8 cellular contexts compared by ENCODE assay signal in genomic region chr1:156055649-156056048, GRCh38. TPM values are rescaled to one million over a fixed set of nuclear protein-coding genes. Genes with fewer than 3 reads are reported as not detected.
DNase-seq lines count a peak whose midpoint lies in the region; ATAC-seq and TF ChIP-seq lines count a peak whose summit lies in the region.

No MANE protein-coding gene starts in this region.

- H3K27me3 ChIP-seq in HL-60 (ENCODE audit: insufficient read depth, poor library complexity, severe bottlenecking) (no peaks in the 10 kb centered on the region), SU-DHL-6 (ENCODE audit: low read length) (no peaks in the 10 kb centered on the region), smooth muscle cell (ENCODE audit: low read depth) (no peaks in the 10 kb centered on the region)

- H3K4me3 ChIP-seq in HL-60 (replicated peaks; ENCODE audit: insufficient read depth, low read length) (peak overlapping the region; percentile 95), SU-DHL-6 (ENCODE audit: insufficient read depth, low read length, poor library complexity, severe bottlenecking) (peak overlapping the region; percentile 84), foreskin fibroblast (ENCODE audit: low read depth in 1 of 2, low read length in 2 of 2) (peak overlapping the region; percentile 64 to 92), smooth muscle cell (peak overlapping the region; percentile 78)

- H3K4me2 ChIP-seq in SU-DHL-6 (ENCODE audit: low read depth, low read length, poor library complexity, severe bottlenecking) (peak overlapping the region; percentile 98), smooth muscle cell (peak overlapping the region; percentile 94)

- H3K36me3 ChIP-seq in SU-DHL-6 (ENCODE audit: low read length): no peaks in the 10 kb centered on the region
- H3K36me3 ChIP-seq in smooth muscle cell (ENCODE audit: low read depth): no peaks in the 10 kb centered on the region

- ATAC-seq in GM21619 (IDR thresholded peaks at IDR 0.05; ENCODE audit: unreplicated experiment) (no peak), HG03095 (IDR thresholded peaks at IDR 0.05; ENCODE audit: unreplicated experiment) (no peak)

- H3K4me1 ChIP-seq in smooth muscle cell (ENCODE audit: low read depth): peaks cover 9% of the 10 kb centered on the region

- H4K20me1 ChIP-seq in SU-DHL-6 (ENCODE audit: low read depth, low read length): no peaks in the 10 kb centered on the region
- H4K20me1 ChIP-seq in smooth muscle cell (ENCODE audit: low read depth): peaks cover 6% of the 10 kb centered on the region

- H3K9me3 ChIP-seq in SU-DHL-6 (ENCODE audit: insufficient read depth, low read length): no peaks in the 10 kb centered on the region
- H3K9me3 ChIP-seq in smooth muscle cell (replicated peaks; ENCODE audit: low read depth): no peaks in the 10 kb centered on the region

- TF ChIP-seq CTCF in HL-60 (IDR thresholded peaks at IDR 0.05; ENCODE audit: insufficient read depth, low read length) (no peak), SU-DHL-6 (IDR thresholded peaks at IDR 0.05; ENCODE audit: insufficient read depth, low read length, poor library complexity, severe bottlenecking) (no peak), foreskin fibroblast (IDR thresholded peaks at IDR 0.05; ENCODE audit: low read depth, low read length) (no peak), smooth muscle cell (IDR thresholded peaks at IDR 0.05; ENCODE audit: borderline replicate concordance, insufficient read depth, poor library complexity, severe bottlenecking) (no peak)

- peak overlapping the region; percentile 91 for H3K9ac ChIP-seq in SU-DHL-6 (ENCODE audit: low read length)
- H3K9ac ChIP-seq in smooth muscle cell (ENCODE audit: low read depth): peak overlapping the region; percentile 54

- peak overlapping the region; percentile 90 for H3K27ac ChIP-seq in HL-60 (replicated peaks)
- no peak overlapping the region for H3K27ac ChIP-seq in SU-DHL-6 (ENCODE audit: low read depth, low read length)
- H3K27ac ChIP-seq in smooth muscle cell (ENCODE audit: low read depth): no peak overlapping the region

- no peak overlapping the region for H2AFZ ChIP-seq in SU-DHL-6 (ENCODE audit: low read depth, low read length, severe bottlenecking)
- H2AFZ ChIP-seq in smooth muscle cell (ENCODE audit: low read depth): no peak overlapping the region

- H3F3A ChIP-seq in SU-DHL-6 (ENCODE audit: insufficient read depth): peaks cover 10% of the 10 kb centered on the region
- peaks cover 10% of the 10 kb centered on the region for H3F3A ChIP-seq in smooth muscle cell (ENCODE audit: low read depth)

- H3K79me2 ChIP-seq in SU-DHL-6 (ENCODE audit: insufficient read depth, low read length) (peaks cover 13% of the 10 kb centered on the region), smooth muscle cell (ENCODE audit: low read depth) (peaks cover 29% of the 10 kb centered on the region)

- 80% methylated on average over 6 of the region's 6 CpGs for WGBS in smooth muscle cell (ENCODE audit: low lambda C conversion rate)

- H3K9me2 ChIP-seq in SU-DHL-6 (replicated peaks; ENCODE audit: insufficient read depth, low read length): no peaks in the 10 kb centered on the region

- DNase-seq in HL-60 (ENCODE audit: low read depth in 1 of 2, low spot score in 1 of 2) (peak; percentile 49 to 59), foreskin fibroblast (no peak), smooth muscle cell (lab: John Stamatoyannopoulos, UW; ENCODE audit: unreplicated experiment) (no peak), putamen (ENCODE audit: low spot score) (no peak), germinal center (ENCODE audit: low spot score) (no peak)

RNA-seq across cellular contexts. Expression of gene LAMTOR2, which starts 1.1 kb away (rescaled TPM):
- total RNA-seq in smooth muscle cell: 32.2 and 55.1 TPM in 2 replicates
- polyA plus RNA-seq in smooth muscle cell: 146 and 156 TPM in 2 replicates

RNA-seq across cellular contexts. Expression of gene UBQLN4, which starts 2.1 kb away (rescaled TPM):
- 18.1 and 18.8 TPM in 2 replicates for total RNA-seq in smooth muscle cell
- 19.4 and 23.3 TPM in 2 replicates for polyA plus RNA-seq in smooth muscle cell

RNA-seq across cellular contexts. Expression of gene RAB25, which starts 5.3 kb away (rescaled TPM):
- 16.8 and 27.1 TPM in 2 replicates for total RNA-seq in smooth muscle cell
- polyA plus RNA-seq in smooth muscle cell: 8.9 and 53.5 TPM in 2 replicates

RNA-seq across cellular contexts. Expression of gene MEX3A, which starts 26.6 kb away (rescaled TPM):
- 13.5 and 13.8 TPM in 2 replicates for total RNA-seq in smooth muscle cell
- polyA plus RNA-seq in smooth muscle cell: 10.5 and 11.0 TPM in 2 replicates

RNA-seq across cellular contexts. Expression of gene SSR2, which starts 34.9 kb away (rescaled TPM):
- total RNA-seq in smooth muscle cell: 452 and 457 TPM in 2 replicates
- 408 and 447 TPM in 2 replicates for polyA plus RNA-seq in smooth muscle cell

Comparison
In these comparisons a context has a peak if more than half of its experiments do, and no peak if none do; other contexts are left out.
1. DNase-seq: peak in HL-60 (2 of 2); none in foreskin fibroblast (0 of 2), smooth muscle cell (single experiment), putamen (single experiment) and germinal center (single experiment).
2. Peak in every context shown above with its lines, with median percentiles within 50 percentile points of each other: H3K4me3 ChIP-seq.